In the genomic region with DNA sequence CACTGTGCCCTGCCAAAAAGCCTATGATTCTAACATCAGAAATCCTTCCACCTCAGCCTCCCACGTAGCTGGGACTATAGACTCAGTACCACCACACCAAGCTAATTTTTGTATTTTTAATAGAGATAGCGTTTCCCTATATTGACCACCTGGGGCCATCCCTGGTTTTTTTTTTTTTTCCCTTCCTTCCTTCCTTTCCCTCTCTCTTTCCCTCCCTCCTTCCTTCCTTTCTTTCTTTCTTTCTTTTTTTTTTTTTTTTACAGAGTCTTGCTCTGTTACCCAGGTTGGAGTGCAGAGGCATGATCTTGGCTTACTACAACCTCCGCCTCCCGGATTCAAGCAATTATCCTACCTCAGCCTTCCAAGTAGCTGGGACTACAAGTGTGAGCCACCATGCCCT, we compare ENCODE assay signal across 29 cellular contexts. TPM values are rescaled to one million over a fixed set of nuclear protein-coding genes. Genes with fewer than 3 reads are reported as not detected.
DNase-seq lines count a peak whose midpoint lies in the region; ATAC-seq, FAIRE-seq and TF ChIP-seq lines count a peak whose summit lies in the region.
"Had no signal": no experiment of that assay in that cellular context is flagged by ENCODE, and none has a peak within 500 bp of the region (broad histone marks: within the 10 kb centered on the region; RNA-seq: fewer than 3 reads in every experiment).

No MANE protein-coding gene starts in this region.

- TF ChIP-seq CTCF in MCF 10A (IDR thresholded peaks at IDR 0.05; ENCODE audit: unreplicated experiment) = no peak
- TF ChIP-seq CTCF in mammary epithelial cell (conservative IDR thresholded peaks at IDR 0.05 in 1 of 2, IDR thresholded peaks at IDR 0.05 in 1 of 2; ENCODE audit: extremely low read depth in 1 of 2, insufficient read depth in 1 of 2, low read depth in 1 of 2, low read length in 2 of 2) = no peak
- no peak for TF ChIP-seq CTCF in Panc1 (IDR thresholded peaks at IDR 0.05)
- TF ChIP-seq CTCF in H1 (IDR thresholded peaks at IDR 0.05; ENCODE audit: control extremely low read depth in 1 of 3, insufficient read depth in 1 of 3, low read depth in 1 of 3, low read length in 3 of 3) = no peak
- no peak for TF ChIP-seq CTCF in tibial artery (IDR thresholded peaks at IDR 0.05)

- H3K4me1 ChIP-seq in mammary epithelial cell (ENCODE audit: insufficient read depth, low read length) (peaks cover 3% of the 10 kb centered on the region), Panc1 (ENCODE audit: control insufficient read depth, insufficient read depth, low read length) (peaks cover 20% of the 10 kb centered on the region), H1 (replicated peaks in 1 of 4; ENCODE audit: control insufficient read depth in 3 of 4, insufficient read depth in 4 of 4, low read length in 3 of 4) (peaks cover 4 to 10% (median 6%) of the 10 kb centered on the region in 4 experiments; a peak in 6 of 7 replicates), tibial artery (peaks cover 0 to 28% (median 19%) of the 10 kb centered on the region in 4 donors)
- H3K4me1 ChIP-seq: prostate gland had no signal

- no peak overlapping the region for H3K14ac ChIP-seq in H1 (ENCODE audit: insufficient read length)

- H3K27me3 Mint-ChIP-seq in MCF 10A (ENCODE audit: insufficient read depth, unreplicated experiment) = no peaks in the 10 kb centered on the region
- H3K27me3 Mint-ChIP-seq: activated CD4-positive, alpha-beta T cell treated with anti-CD3 and anti-CD28 coated beads, Interleukin-2, amount 10 ng/mL, durations not matched to agents 7 days and 5 days had no signal

- CTCF ChIA-PET in MCF 10A (lab: Yijun Ruan, JAX) (interaction anchor here (0.6 kb wide), 1 partner anchor 51 kb away, joined by 3 read pairs; no protein-coding TSS in a partner anchor), mammary epithelial cell (lab: Charles Lee; ENCODE audit: low non-redundant PET) (no interaction called here), Panc1 (lab: Charles Lee) (no interaction called here), H1 (lab: Charles Lee; ENCODE audit: partially characterized antibody) (no interaction called here)

- 0 out of 2 replicates have a peak overlapping the region, but pooled peaks have one; percentile 52 for H2BK5ac ChIP-seq in H1 (ENCODE audit: low read depth, low read length)

- peaks cover 31% of the 10 kb centered on the region for H3K4me1 Mint-ChIP-seq in MCF 10A (ENCODE audit: insufficient read depth, unreplicated experiment)

- no peak overlapping the region for H3K9ac ChIP-seq in mammary epithelial cell (ENCODE audit: insufficient read depth, low read length)
- H3K9ac ChIP-seq in H1 (replicated peaks in 1 of 4; ENCODE audit: extremely low read depth in 1 of 4, low read depth in 3 of 4, low read length in 3 of 4) = no peak overlapping the region

- no peak overlapping the region for H4K5ac ChIP-seq in H1 (ENCODE audit: insufficient read length, low read depth, low read length)

- H4K91ac ChIP-seq in H1 (replicated peaks; ENCODE audit: insufficient read length, low read length) = no peak overlapping the region

- H3K56ac ChIP-seq in H1 (replicated peaks; ENCODE audit: insufficient read length, low read depth, low read length) = no peak overlapping the region

- BruUV-seq in MCF 10A (replicated peaks; lab: Mats Ljungman, UMichigan) (no TSS peak), mammary epithelial cell (replicated peaks; lab: Mats Ljungman, UMichigan) (no TSS peak), Panc1 (replicated peaks; lab: Mats Ljungman, UMichigan) (no TSS peak)

- no peak overlapping the region for H3K23ac ChIP-seq in H1 (ENCODE audit: insufficient read length)

- peaks cover 6% of the 10 kb centered on the region for H3K9me3 Mint-ChIP-seq in MCF 10A (ENCODE audit: unreplicated experiment)

- H2BK15ac ChIP-seq in H1 (ENCODE audit: low read length) = no peak overlapping the region

- POLR2A ChIA-PET in MCF 10A (lab: Yijun Ruan, JAX) = interaction anchor here (0.5 to 0.7 kb wide), 2 partner anchors 16 to 278 kb away, joined by 3 to 4 read pairs; no protein-coding TSS in a partner anchor
- POLR2A ChIA-PET in Panc1 (lab: Charles Lee) = no interaction called here
- POLR2A ChIA-PET in H1 (lab: Charles Lee; ENCODE audit: partially characterized antibody) = interaction anchor here (5.5 kb wide), 1 partner anchor 14 kb away, joined by 25 read pairs; no protein-coding TSS in a partner anchor

- no peak for TF ChIP-seq EP300 in H1 (IDR thresholded peaks at IDR 0.05; ENCODE audit: borderline replicate concordance in 1 of 2, low read depth in 2 of 2, low read length in 2 of 2)

- H2AFZ ChIP-seq in mammary epithelial cell (ENCODE audit: low read depth, low read length) = no peak overlapping the region
- H2AFZ ChIP-seq in H1 (ENCODE audit: low read length) = no peak overlapping the region

- TF ChIP-seq RAD21 in H1 (IDR thresholded peaks at IDR 0.05 in 1 of 2, conservative IDR thresholded peaks at IDR 0.05 in 1 of 2; ENCODE audit: low read depth in 2 of 2, low read length in 2 of 2) = no peak

- H4K20me1 ChIP-seq in mammary epithelial cell (ENCODE audit: insufficient read depth, low read length) (no peaks in the 10 kb centered on the region), H1 (replicated peaks in 1 of 2; ENCODE audit: control insufficient read depth in 1 of 2, insufficient read depth in 2 of 2, low read length in 2 of 2) (peaks cover 15 to 17% of the 10 kb centered on the region in 2 experiments)

- no peak overlapping the region for H2AK5ac ChIP-seq in H1 (ENCODE audit: low read depth, low read length)

- WGBS in mammary epithelial cell (ENCODE audit: low coverage, missing lambda C conversion rate) = 97% methylated on average over 3 of the region's 4 CpGs
- 97% methylated on average over 4 of the region's 4 CpGs; no CpG with 5 or more reads in 1 of the 2 experiments for WGBS in H1 (ENCODE audit: extremely low coverage in 1 of 2, insufficient coverage in 1 of 2, insufficient read length in 1 of 2, insufficient replicate concordance in 2 of 2, low coverage in 1 of 2, low lambda C conversion rate in 2 of 2, missing lambda C conversion rate in 1 of 2), 2 experiments

- DNase-seq in MCF 10A (ENCODE audit: unreplicated experiment) = no peak
- no peak for DNase-seq in mammary epithelial cell
- DNase-seq in Panc1 (ENCODE audit: low read depth, low spot score) = no peak
- DNase-seq in H1 (ENCODE audit: low read depth in 1 of 2, low spot score in 2 of 2) = no peak
- no peak for DNase-seq in ureter (ENCODE audit: low spot score)
- DNase-seq in left cardiac atrium = no peak
- DNase-seq in tibial artery = no peak
- no peak for DNase-seq in HT-29 (ENCODE audit: low spot score)
- DNase-seq: ACHN; activated CD4-positive, alpha-beta T cell treated with anti-CD3 and anti-CD28 coated beads, Interleukin-2, amount 10 ng/mL, durations not matched to agents 7 days and 5 days; activated naive CD4-positive, alpha-beta T cell treated with anti-CD3 and anti-CD28 coated beads, Interleukin-2, amount 10 ng/mL, durations not matched to agents 7 days and 5 days; anterior cingulate cortex; BE2C; foreskin melanocyte; GDM1; left colon; Right ventricle myocardium superior; sigmoid colon; stimulated activated CD4-positive, alpha-beta T cell treated with anti-CD3 and anti-CD28 coated beads, Interleukin-4, amount 100 ng/mL, for 4 hours; stimulated activated naive CD4-positive, alpha-beta T cell treated with Interleukin-2 at 50 U/mL for 16 hours; SW 1271; T1000 had no signal

- no peak overlapping the region for H3K4ac ChIP-seq in H1 (replicated peaks; ENCODE audit: insufficient read length, low read depth, low read length)

- peaks cover 22% of the 10 kb centered on the region for H3K36me3 Mint-ChIP-seq in MCF 10A (ENCODE audit: insufficient read depth, unreplicated experiment)
- H3K36me3 Mint-ChIP-seq: memory B cell had no signal

- H3K9me3 ChIP-seq in mammary epithelial cell (replicated peaks; ENCODE audit: insufficient read depth, low read length) (no peaks in the 10 kb centered on the region), Panc1 (ENCODE audit: control insufficient read depth, insufficient read depth, low read depth, low read length) (no peaks in the 10 kb centered on the region), H1 (ENCODE audit: insufficient read depth in 2 of 2, low read depth in 1 of 2, low read length in 1 of 2) (no peaks in the 10 kb centered on the region), tibial artery (no peaks in the 10 kb centered on the region)
- H3K9me3 ChIP-seq: BE2C, esophagus muscularis mucosa, neutrophil, prostate gland, sigmoid colon, thoracic aorta had no signal

- no peak overlapping the region for H3K18ac ChIP-seq in H1 (ENCODE audit: extremely low read depth, low read length)

- H3K79me2 ChIP-seq in mammary epithelial cell (ENCODE audit: insufficient read depth, low read length) (peaks cover 39% of the 10 kb centered on the region), H1 (ENCODE audit: control insufficient read depth in 1 of 2, insufficient read depth in 2 of 2, low read length in 2 of 2) (peaks cover 30 to 39% of the 10 kb centered on the region in 2 experiments)

- H3K79me1 ChIP-seq in H1 (ENCODE audit: low read depth, low read length) = no peaks in the 10 kb centered on the region

- TF ChIP-seq POLR2A in H1 (IDR thresholded peaks at IDR 0.05; ENCODE audit: control extremely low read depth in 1 of 2, low read depth in 2 of 2, low read length in 2 of 2) = no peak

- intact Hi-C loops in MCF 10A (cut with micrococcal nuclease) = no loop called here
- intact Hi-C loops in mammary epithelial cell (cut with micrococcal nuclease) = no loop called here
- intact Hi-C loops in Panc1 (cut with micrococcal nuclease; ENCODE audit: unreplicated experiment) = no loop called here
- intact Hi-C loops in left cardiac atrium (cut with DNase I) = loop anchor here (5.0 to 10.0 kb wide), 2 partner anchors 95 to 117 kb away; no protein-coding TSS in a partner anchor
- intact Hi-C loops in tibial artery (cut with DNase I; ENCODE audit: low total_unique reads) = loop anchor here (10.0 kb wide), 1 partner anchor 105 kb away; no protein-coding TSS in a partner anchor

- FAIRE-seq in H1 (lab: Jason Lieb, UNC) = no peak

- dilution Hi-C loops in mammary epithelial cell (cut with HindIII; ENCODE audit: low sequenced_read_pairs) = loop anchor here (5.0 kb wide), 1 partner anchor 47 kb away; no protein-coding TSS in a partner anchor

- ATAC-seq in Panc1 (no peak), left cardiac atrium (no peak)
- ATAC-seq: left colon had no signal

- H3K23me2 ChIP-seq in H1 (ENCODE audit: low read depth, low read length) = peaks cover 3% of the 10 kb centered on the region; the same call in 1 of the 2 replicates

- H3K27ac ChIP-seq in mammary epithelial cell (ENCODE audit: insufficient read depth, low read depth, low read length) (no peak overlapping the region), Panc1 (ENCODE audit: low read length) (peak overlapping the region; percentile 90), H1 (ENCODE audit: low read depth, low read length) (no peak overlapping the region), tibial artery (no peak overlapping the region)
- H3K27ac ChIP-seq: prostate gland, thoracic aorta had no signal

- in situ Hi-C loops in mammary epithelial cell (cut with MboI; ENCODE audit: low sequenced_read_pairs in 2 of 2) = loop anchor here (5.0 to 25.0 kb wide), 4 partner anchors 52 to 267 kb away; a partner anchor contains a TSS
- in situ Hi-C loops in Panc1 (cut with HindIII; ENCODE audit: low pct_unique_long_range_greater_than_20kb, low sequenced_read_pairs) = no loop called here

- 0 out of 2 replicates have a peak overlapping the region, but pooled peaks have one; percentile 85 for H2BK12ac ChIP-seq in H1 (ENCODE audit: low read depth, low read length)

- H2BK20ac ChIP-seq in H1 (ENCODE audit: low read length) = no peak overlapping the region

- H3K36me3 ChIP-seq in mammary epithelial cell (ENCODE audit: insufficient read depth, low read length) = peaks cover 2% of the 10 kb centered on the region
- H3K36me3 ChIP-seq in Panc1 (ENCODE audit: control insufficient read depth, insufficient read depth, low read length) = peaks cover 2% of the 10 kb centered on the region; the same call in 1 of the 2 replicates
- peaks cover 0 to 18% (median 1%) of the 10 kb centered on the region in 4 experiments; a peak in 2 of 8 replicates for H3K36me3 ChIP-seq in H1 (ENCODE audit: control insufficient read depth in 2 of 4, insufficient read depth in 4 of 4, low read length in 3 of 4)
- H3K36me3 ChIP-seq in tibial artery = no peaks in the 10 kb centered on the region
- H3K36me3 ChIP-seq: neutrophil, prostate gland, sigmoid colon, thoracic aorta had no signal

- H3K27me3 ChIP-seq in mammary epithelial cell (ENCODE audit: insufficient read depth, low read length) = no peaks in the 10 kb centered on the region
- no peaks in the 10 kb centered on the region for H3K27me3 ChIP-seq in Panc1 (ENCODE audit: control insufficient read depth, insufficient read depth, low read length)
- H3K27me3 ChIP-seq in H1 (replicated peaks in 1 of 4; ENCODE audit: control insufficient read depth in 3 of 4, extremely low read depth in 1 of 4, insufficient read depth in 3 of 4, low read length in 3 of 4) = no peaks in the 10 kb centered on the region
- H3K27me3 ChIP-seq in tibial artery = no peaks in the 10 kb centered on the region
- H3K27me3 ChIP-seq: BE2C, esophagus muscularis mucosa, neutrophil, sigmoid colon had no signal

- H3K4me2 ChIP-seq in mammary epithelial cell (ENCODE audit: insufficient read depth, low read depth, low read length) = no peak overlapping the region
- H3K4me2 ChIP-seq in H1 (ENCODE audit: insufficient read depth in 1 of 2, low read depth in 2 of 2, low read length in 2 of 2) = no peak overlapping the region

- peak overlapping the region; percentile 92 for H3K27ac Mint-ChIP-seq in MCF 10A (ENCODE audit: low read depth, unreplicated experiment)

- no peak overlapping the region for H3K4me3 Mint-ChIP-seq in MCF 10A (ENCODE audit: unreplicated experiment)
- H3K4me3 Mint-ChIP-seq: WTC11 had no signal

- H3K4me3 ChIP-seq in mammary epithelial cell (replicated peaks in 1 of 3; ENCODE audit: insufficient read depth in 1 of 3, low read depth in 2 of 3, low read length in 3 of 3) = no peak overlapping the region
- no peak overlapping the region for H3K4me3 ChIP-seq in Panc1 (ENCODE audit: low read depth in 2 of 2, low read length in 2 of 2)
- no peak overlapping the region for H3K4me3 ChIP-seq in H1 (ENCODE audit: extremely low read depth in 1 of 4, insufficient read depth in 2 of 4, low read depth in 3 of 4, low read length in 4 of 4)
- H3K4me3 ChIP-seq in tibial artery = no peak overlapping the region
- H3K4me3 ChIP-seq: HAP-1, prostate gland had no signal

- H2BK120ac ChIP-seq in H1 (replicated peaks; ENCODE audit: low read depth, low read length) = no peak overlapping the region

- no peak overlapping the region for H4K8ac ChIP-seq in H1 (ENCODE audit: extremely low read depth, insufficient read depth, low read length)

RNA-seq across cellular contexts. Expression of a gene that starts 1.1 kb away (rescaled TPM):
- 76.1 and 81.7 TPM in 2 replicates for total RNA-seq in MCF 10A (2022)
- 100 to 1,000 TPM in 1 of 2 donors, 10 to 100 TPM in 1; 62.0 to 106 TPM for total RNA-seq in mammary epithelial cell
- polyA plus RNA-seq in mammary epithelial cell = 107 TPM
- 52.1 TPM for polyA minus RNA-seq in mammary epithelial cell
- 140 TPM for total RNA-seq in Panc1 (2021; ENCODE audit: unreplicated experiment)
- 112 TPM for polyA plus RNA-seq in Panc1 (2012; ENCODE audit: insufficient read length)
- 268 and 273 TPM in 2 replicates for total RNA-seq in H1 (2021; fragmentation: NEBNext Ultra II Directional; extraction: Animal tissue kit (Norgen Biotek cat#: 25700))
- polyA plus RNA-seq in H1 (2011; rRNA removed) = 204 and 213 TPM in 2 replicates
- 282 TPM for polyA plus RNA-seq in H1 (2011; cell fraction: cytosol; rRNA removed)
- polyA plus RNA-seq in H1 (2011; cell fraction: nucleus; rRNA removed) = 128 TPM
- 252 to 307 TPM (median 272 TPM) in 4 replicates for polyA plus RNA-seq in H1 (2012, experiment 1 of 2)
- 223 TPM for polyA plus RNA-seq in H1 (2012, experiment 2 of 2)
- 207 TPM for polyA plus RNA-seq in H1 (2013, experiment 1 of 2)
- 212 TPM for polyA plus RNA-seq in H1 (2013, experiment 2 of 2)
- 127 and 143 TPM in 2 replicates for polyA minus RNA-seq in H1 (2011; rRNA and poly(A)+ RNA removed)
- polyA minus RNA-seq in H1 (2011; cell fraction: cytosol; rRNA and poly(A)+ RNA removed) = 79.1 TPM
- 38.4 TPM for polyA minus RNA-seq in H1 (2011; cell fraction: nucleus; rRNA and poly(A)+ RNA removed)
- total RNA-seq in ureter = 56.9 TPM
- total RNA-seq in left cardiac atrium = 10 to 100 TPM; 50.1 to 54.7 TPM
- 220 and 231 TPM in 2 replicates for total RNA-seq in HT-29 (2014; rRNA removed; shearing (Covaris generic))

RNA-seq across cellular contexts. Expression of a gene that starts 16.0 kb away (rescaled TPM):
- total RNA-seq in MCF 10A (2022) (41.4 and 41.8 TPM in 2 replicates), mammary epithelial cell (10 to 100 TPM; 13.8 to 57.8 TPM), Panc1 (2021; ENCODE audit: unreplicated experiment) (42.7 TPM), ureter (55.1 TPM), left cardiac atrium (10 to 100 TPM; 24.2 to 26.3 TPM)
- polyA plus RNA-seq in mammary epithelial cell (10.0 TPM), H1 (2011; rRNA removed) (6.6 and 9.8 TPM in 2 replicates)
- 36.8 TPM for polyA minus RNA-seq in mammary epithelial cell
- 18.9 TPM for polyA plus RNA-seq in Panc1 (2012; ENCODE audit: insufficient read length)
- 92.0 and 104 TPM in 2 replicates for total RNA-seq in H1 (2021; fragmentation: NEBNext Ultra II Directional; extraction: Animal tissue kit (Norgen Biotek cat#: 25700))
- polyA plus RNA-seq in H1 (2011; cell fraction: cytosol; rRNA removed) = 8.5 TPM
- polyA plus RNA-seq in H1 (2011; cell fraction: nucleus; rRNA removed) = 22.5 TPM
- polyA plus RNA-seq in H1 (2012, experiment 1 of 2) = 35.8 to 57.1 TPM (median 46.0 TPM) in 4 replicates
- polyA plus RNA-seq in H1 (2012, experiment 2 of 2) = 21.2 TPM
- 34.8 TPM for polyA plus RNA-seq in H1 (2013, experiment 1 of 2)
- 33.0 TPM for polyA plus RNA-seq in H1 (2013, experiment 2 of 2)
- 17.8 and 22.5 TPM in 2 replicates for polyA minus RNA-seq in H1 (2011; rRNA and poly(A)+ RNA removed)
- 32.1 TPM for polyA minus RNA-seq in H1 (2011; cell fraction: cytosol; rRNA and poly(A)+ RNA removed)
- polyA minus RNA-seq in H1 (2011; cell fraction: nucleus; rRNA and poly(A)+ RNA removed) = 20.7 TPM
- total RNA-seq in HT-29 (2014; rRNA removed; shearing (Covaris generic)) = 27.5 and 36.7 TPM in 2 replicates

Comparison
In these comparisons a context has a peak if more than half of its experiments do, and no peak if none do; other contexts are left out.
1. intact Hi-C loops: an anchor here in left cardiac atrium (5.0 to 10.0 kb wide) and tibial artery (10.0 kb wide); none called in MCF 10A, mammary epithelial cell and Panc1.